27 cellular contexts compared by ENCODE assay signal in the genomic region with DNA sequence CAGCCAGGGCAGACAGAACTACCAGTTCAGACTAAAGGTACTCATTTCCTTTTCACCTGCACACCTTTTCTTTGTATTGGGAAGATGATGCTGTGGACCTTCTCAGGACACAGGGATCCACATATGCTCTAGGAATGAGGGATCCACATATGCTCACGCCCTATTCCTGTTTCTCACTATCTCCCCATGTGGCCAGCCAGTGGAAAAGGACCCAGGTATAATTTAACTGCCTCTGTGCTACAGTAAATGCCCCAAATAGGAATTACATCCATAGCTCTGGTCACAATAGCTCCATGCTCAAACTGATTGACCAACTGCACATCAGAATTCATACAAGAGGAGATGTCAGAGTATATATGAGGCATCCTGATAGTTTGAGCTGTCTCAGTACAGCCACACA. TPM values are rescaled to one million over a fixed set of nuclear protein-coding genes. Genes with fewer than 3 reads are reported as not detected.
DNase-seq lines count a peak whose midpoint lies in the region; ATAC-seq and TF ChIP-seq lines count a peak whose summit lies in the region.
"Had no signal": no experiment of that assay in that cellular context is flagged by ENCODE, and none has a peak within 500 bp of the region (broad histone marks: within the 10 kb centered on the region; RNA-seq: fewer than 3 reads in every experiment).

No MANE protein-coding gene starts in this region.

- no peak overlapping the region for H2AFZ ChIP-seq in SK-N-SH (ENCODE audit: low read depth)

- H3K4me3 ChIP-seq in SK-N-SH (ENCODE audit: low read depth in 2 of 2, low read length in 1 of 2), result no peak overlapping the region
- H3K4me3 ChIP-seq: adrenal gland, GM12878, prostate gland had no signal

- WGBS in SK-N-SH (ENCODE audit: low lambda C conversion rate), result 6% methylated on average over 1 of the region's 1 CpG

- peaks cover 0 to 21% of the 10 kb centered on the region in 2 experiments; a peak in 2 of 4 replicates for H3K4me1 ChIP-seq in SK-N-SH (ENCODE audit: control insufficient read depth in 1 of 2, insufficient read depth in 2 of 2, low read depth in 1 of 2, low read length in 1 of 2)
- H3K4me1 ChIP-seq: adrenal gland, prostate gland had no signal

- DNase-seq in DMS53 (lab: John Stamatoyannopoulos, UW) (peak; percentile 44), DMS53 treated with DMSO at 0.1 percent for 48 hours (lab: John Stamatoyannopoulos, UW; ENCODE audit: unreplicated experiment) (no peak), SK-MEL-5 (ENCODE audit: low read depth, low spot score) (peak; percentile 42), SK-N-SH (no peak), posterior cingulate gyrus (no peak)
- DNase-seq: activated CD8-positive, alpha-beta T cell treated with anti-CD3 and anti-CD28 coated beads, Interleukin-2, amount 10 ng/mL, durations not matched to agents 7 days and 5 days; activated T-cell treated with anti-CD3 and anti-CD28 coated beads, Interleukin-2, amount 50 U/mL, for 1 hour; adrenal gland; CD8-positive, alpha-beta memory T cell; DMS79; effector CD8-positive, alpha-beta T cell; foreskin keratinocyte; NCI-H1417; NCI-H2081 treated with DMSO at 0.1 percent for 48 hours; NCI-H446 treated with DMSO at 0.1 percent for 48 hours; NK-92 treated with Interleukin-12 subunit alpha and Interleukin-12 subunit beta, amount 100 ng/mL, for 24 hours; stimulated activated CD4-positive, alpha-beta T cell treated with anti-CD3 and anti-CD28 coated beads, Interleukin-1b, Interleukin-23, amount 100 ng/mL, for 48 hours; T1000 had no signal

- TF ChIP-seq CTCF in SK-N-SH (IDR thresholded peaks at IDR 0.05), result no peak

- no peaks in the 10 kb centered on the region for H3K36me3 ChIP-seq in SK-N-SH (replicated peaks in 1 of 2; ENCODE audit: control insufficient read depth in 1 of 2, insufficient read depth in 2 of 2, low read length in 1 of 2)
- H3K36me3 ChIP-seq: adrenal gland, prostate gland had no signal

- POLR2A ChIA-PET in SK-N-SH (lab: Yijun Ruan, JAX), result no interaction called here

- CTCF ChIA-PET in SK-N-SH (lab: Yijun Ruan, JAX), result interaction anchor here (1.0 to 1.1 kb wide), 2 partner anchors 26 to 62 kb away, joined by 3 read pairs; no protein-coding TSS in a partner anchor

- no peak overlapping the region for H3K9ac ChIP-seq in SK-N-SH

- H3K4me2 ChIP-seq in SK-N-SH, result no peak overlapping the region; the same call in 1 of the 2 replicates

- ATAC-seq in HG02852 (IDR thresholded peaks at IDR 0.05; ENCODE audit: unreplicated experiment), result no peak
- ATAC-seq: activated CD4-positive, CD25-positive, alpha-beta regulatory T cell treated with anti-CD3 and anti-CD28 coated beads, Interleukin-2, amount 50 U/mL, for 24 hours; activated CD8-positive, alpha-beta T cell treated with anti-CD3 and anti-CD28 coated beads, Interleukin-2, amount 10 ng/mL, durations not matched to agents 7 days and 5 days; foreskin keratinocyte; GM12878; SK-N-SH treated with all-trans-retinoic acid at 6 μM for 48 hours; stimulated activated effector memory CD8-positive, alpha-beta T cell treated with anti-CD3 and anti-CD28 coated beads, Interleukin-12 subunit alpha, Interleukin-12 subunit beta, amount 100 ng/mL, for 72 hours had no signal

- H3K27ac ChIP-seq in cingulate gyrus (ENCODE audit: low read depth, low read length) (peak overlapping the region; percentile 50), temporal lobe (ENCODE audit: low read depth, low read length) (peak overlapping the region; percentile 53), SK-N-SH (ENCODE audit: low read depth in 2 of 2, low read length in 1 of 2) (no peak overlapping the region)
- H3K27ac ChIP-seq: 22Rv1, adrenal gland, foreskin keratinocyte, prostate gland had no signal

- no peak for TF ChIP-seq EP300 in SK-N-SH (IDR thresholded peaks at IDR 0.05; ENCODE audit: borderline replicate concordance in 1 of 2, low read depth in 1 of 2, low read length in 1 of 2)

- no peaks in the 10 kb centered on the region for H3K27me3 ChIP-seq in SK-N-SH (ENCODE audit: insufficient read depth)
- H3K27me3 ChIP-seq: adrenal gland had no signal

- no peaks in the 10 kb centered on the region for H3K9me2 ChIP-seq in SK-N-SH

- H3K79me2 ChIP-seq in SK-N-SH (ENCODE audit: insufficient read depth), result no peaks in the 10 kb centered on the region

- H3F3A ChIP-seq in SK-N-SH (replicated peaks; ENCODE audit: insufficient read depth), result no peaks in the 10 kb centered on the region

- in situ Hi-C loops in SK-MEL-5 (cut with HindIII; ENCODE audit: low pct_unique_long_range_greater_than_20kb, low sequenced_read_pairs), result no loop called here

- TF ChIP-seq RAD21 in SK-N-SH (IDR thresholded peaks at IDR 0.05; ENCODE audit: low read length), result no peak

- no peaks in the 10 kb centered on the region for H4K20me1 ChIP-seq in SK-N-SH (ENCODE audit: insufficient read depth)

- no peaks in the 10 kb centered on the region for H3K9me3 ChIP-seq in SK-N-SH
- H3K9me3 ChIP-seq: adrenal gland, prostate gland had no signal

- intact Hi-C loops in posterior cingulate gyrus (cut with DNase I), result no loop called here

TF ChIP-seq in SK-N-SH, 30 proteins besides CTCF, POLR2A, EP300 and RAD21:
- TF ChIP-seq, protein P1, sequence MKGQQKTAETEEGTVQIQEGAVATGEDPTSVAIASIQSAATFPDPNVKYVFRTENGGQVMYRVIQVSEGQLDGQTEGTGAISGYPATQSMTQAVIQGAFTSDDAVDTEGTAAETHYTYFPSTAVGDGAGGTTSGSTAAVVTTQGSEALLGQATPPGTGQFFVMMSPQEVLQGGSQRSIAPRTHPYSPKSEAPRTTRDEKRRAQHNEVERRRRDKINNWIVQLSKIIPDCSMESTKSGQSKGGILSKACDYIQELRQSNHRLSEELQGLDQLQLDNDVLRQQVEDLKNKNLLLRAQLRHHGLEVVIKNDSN (IDR thresholded peaks at IDR 0.05; ENCODE audit: borderline replicate concordance, low read depth), result no peak
- TF ChIP-seq FOXM1 (IDR thresholded peaks at IDR 0.05; ENCODE audit: low read depth), result no peak
- TF ChIP-seq TEAD4 (IDR thresholded peaks at IDR 0.05; ENCODE audit: borderline replicate concordance, insufficient read depth), result no peak
- TF ChIP-seq, protein P2, sequence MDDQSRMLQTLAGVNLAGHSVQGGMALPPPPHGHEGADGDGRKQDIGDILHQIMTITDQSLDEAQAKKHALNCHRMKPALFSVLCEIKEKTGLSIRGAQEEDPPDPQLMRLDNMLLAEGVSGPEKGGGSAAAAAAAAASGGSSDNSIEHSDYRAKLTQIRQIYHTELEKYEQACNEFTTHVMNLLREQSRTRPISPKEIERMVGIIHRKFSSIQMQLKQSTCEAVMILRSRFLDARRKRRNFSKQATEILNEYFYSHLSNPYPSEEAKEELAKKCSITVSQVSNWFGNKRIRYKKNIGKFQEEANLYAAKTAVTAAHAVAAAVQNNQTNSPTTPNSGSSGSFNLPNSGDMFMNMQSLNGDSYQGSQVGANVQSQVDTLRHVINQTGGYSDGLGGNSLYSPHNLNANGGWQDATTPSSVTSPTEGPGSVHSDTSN (IDR thresholded peaks at IDR 0.05), result no peak
- TF ChIP-seq MXI1 (IDR thresholded peaks at IDR 0.05; ENCODE audit: low read depth, low read length), result no peak
- TF ChIP-seq FOSL2 (IDR thresholded peaks at IDR 0.05; ENCODE audit: borderline replicate concordance, low read depth), result no peak
- TF ChIP-seq JUND (IDR thresholded peaks at IDR 0.05), result no peak
- no peak for TF ChIP-seq POLR2AphosphoS5 (IDR thresholded peaks at IDR 0.05; ENCODE audit: low read depth, low read length)
- TF ChIP-seq FOXJ3 (CRISPR knock-in tag; IDR thresholded peaks at IDR 0.05), result no peak
- TF ChIP-seq, protein P3, sequence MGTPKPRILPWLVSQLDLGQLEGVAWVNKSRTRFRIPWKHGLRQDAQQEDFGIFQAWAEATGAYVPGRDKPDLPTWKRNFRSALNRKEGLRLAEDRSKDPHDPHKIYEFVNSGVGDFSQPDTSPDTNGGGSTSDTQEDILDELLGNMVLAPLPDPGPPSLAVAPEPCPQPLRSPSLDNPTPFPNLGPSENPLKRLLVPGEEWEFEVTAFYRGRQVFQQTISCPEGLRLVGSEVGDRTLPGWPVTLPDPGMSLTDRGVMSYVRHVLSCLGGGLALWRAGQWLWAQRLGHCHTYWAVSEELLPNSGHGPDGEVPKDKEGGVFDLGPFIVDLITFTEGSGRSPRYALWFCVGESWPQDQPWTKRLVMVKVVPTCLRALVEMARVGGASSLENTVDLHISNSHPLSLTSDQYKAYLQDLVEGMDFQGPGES (IDR thresholded peaks at IDR 0.05; ENCODE audit: low read depth, low read length), result no peak
- TF ChIP-seq SMC3 (IDR thresholded peaks at IDR 0.05; ENCODE audit: low read depth, low read length), result no peak

RNA-seq across cellular contexts. Expression of a gene that starts 43.8 kb away (rescaled TPM):
- total RNA-seq in SK-MEL-5 (2014; rRNA removed; shearing (Covaris generic)), result 43.3 and 46.3 TPM in 2 replicates
- polyA plus RNA-seq in SK-MEL-5 (2015; cell fraction: cytosol; rRNA removed), result 31.2 and 43.6 TPM in 2 replicates
- polyA plus RNA-seq in SK-MEL-5 (2015; cell fraction: nucleus; rRNA removed), result 55.5 and 65.0 TPM in 2 replicates
- total RNA-seq in temporal lobe, result 52.9 TPM
- not detected in 2 replicates for polyA plus RNA-seq in SK-N-SH (2012; rRNA removed)
- polyA plus RNA-seq in SK-N-SH (2012; cell fraction: cytosol; rRNA removed), result not detected in 2 replicates
- polyA plus RNA-seq in SK-N-SH (2012; cell fraction: nucleus; rRNA removed), result not detected in 2 replicates
- total RNA-seq: activated CD8-positive, alpha-beta T cell treated with anti-CD3 and anti-CD28 coated beads, Interleukin-2, amount 10 ng/mL, durations not matched to agents 7 days and 5 days; CD8-positive, alpha-beta memory T cell; GM12878 had no signal
- polyA plus RNA-seq: CD8-positive, alpha-beta memory T cell had no signal

Comparison
In these comparisons a context has a peak if more than half of its experiments do, and no peak if none do; other contexts are left out.
1. DNase-seq: peak in DMS53 (single experiment) and SK-MEL-5 (single experiment); none in DMS53 treated with DMSO at 0.1 percent for 48 hours (single experiment), SK-N-SH (single experiment) and posterior cingulate gyrus (0 of 10).
2. H3K27ac ChIP-seq: peak in cingulate gyrus (single experiment) and temporal lobe (single experiment); none in SK-N-SH (0 of 2).